ENCODE assay signal across 8 cellular contexts in the genomic region with DNA sequence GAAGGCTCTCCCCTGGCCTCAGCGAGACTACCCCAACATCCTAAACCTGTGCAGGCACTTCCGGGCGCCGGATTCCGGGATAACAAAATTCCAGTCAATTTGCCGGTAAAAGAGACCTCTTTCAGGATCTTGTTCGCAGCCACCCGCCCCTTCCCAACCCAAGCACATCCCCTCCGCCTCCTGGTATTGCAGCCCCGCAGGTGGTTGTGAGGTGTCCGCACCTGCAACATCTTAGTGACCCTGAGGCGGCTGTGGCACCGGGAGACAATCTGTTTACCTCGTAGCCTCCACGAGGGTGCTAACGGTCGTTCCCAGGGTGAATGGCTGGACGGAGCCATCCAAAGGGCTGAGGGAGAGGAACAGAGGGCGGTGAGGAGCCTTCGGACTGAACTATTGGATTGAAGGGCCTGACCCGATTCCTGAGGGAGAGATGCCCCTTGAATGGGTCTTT. TPM values are rescaled to one million over a fixed set of nuclear protein-coding genes. Genes with fewer than 3 reads are reported as not detected.
A peak's percentile ranks its signal among the peaks of the same experiment; 100 is the strongest.
DNase-seq lines count a peak whose midpoint lies in the region; ATAC-seq and TF ChIP-seq lines count a peak whose summit lies in the region.

No MANE protein-coding gene starts in this region.

- intact Hi-C loops in spleen (cut with DNase I; ENCODE audit: low total_unique reads) = no loop called here

- TF ChIP-seq POLR2A in spleen (IDR thresholded peaks at IDR 0.05) = no peak

- H3K36me3 Mint-ChIP-seq in WTC11 = no peaks in the 10 kb centered on the region

- H3K36me3 ChIP-seq in spleen = no peaks in the 10 kb centered on the region

- 19 to 28% (median 23%) methylated on average over 21 of the region's 21 CpGs for WGBS in spleen, 5 donors

- DNase-seq in NCI-H748 (lab: John Stamatoyannopoulos, UW; ENCODE audit: unreplicated experiment) = peak; percentile 43
- no peak for DNase-seq in NCI-H748 treated with DMSO at 0.1 percent for 48 hours (lab: John Stamatoyannopoulos, UW)
- DNase-seq in WTC11 (ENCODE audit: low spot score) = peak; percentile 68
- DNase-seq in spleen = no peak
- DNase-seq in HEK293T (ENCODE audit: extremely low spot score) = no peak
- no peak for DNase-seq in SHP77 (lab: John Stamatoyannopoulos, UW)
- DNase-seq in midbrain (lab: John Stamatoyannopoulos, UW) = no peak

- no peaks in the 10 kb centered on the region for H3K9me3 Mint-ChIP-seq in WTC11

- H3K9me3 ChIP-seq in iPS-18c (ENCODE audit: control insufficient read depth, insufficient read depth, low read length) = no peaks in the 10 kb centered on the region
- H3K9me3 ChIP-seq in spleen = no peaks in the 10 kb centered on the region

- no peak overlapping the region for H3K27ac ChIP-seq in spleen

- ATAC-seq in WTC11 = peak; percentile 39

- peak overlapping the region; percentile 57 for H3K27ac Mint-ChIP-seq in WTC11

- peaks cover 26% of the 10 kb centered on the region for H3K4me1 Mint-ChIP-seq in WTC11

- TF ChIP-seq CTCF in WTC11 (IDR thresholded peaks at IDR 0.05) (no peak), spleen (IDR thresholded peaks at IDR 0.05 in 8 of 11, conservative IDR thresholded peaks at IDR 0.05 in 3 of 11) (no peak)

- POLR2A ChIA-PET in WTC11 (lab: Charles Lee) (interaction anchor here (0.7 to 1.7 kb wide), 3 partner anchors 9 to 43 kb away, joined by 3 to 7 read pairs (median 3); no protein-coding TSS in a partner anchor), HEK293T (lab: Yijun Ruan, JAX) (interaction anchor here (1.3 kb wide), 1 partner anchor 13 kb away, joined by 3 read pairs; no protein-coding TSS in a partner anchor)

- peaks cover 2 to 96% (median 66%) of the 10 kb centered on the region in 7 donors for H3K27me3 ChIP-seq in spleen (replicated peaks in 1 of 7)

- CTCF ChIA-PET in WTC11 (lab: Charles Lee) (interaction anchor here (0.7 to 2.1 kb wide), 4 partner anchors 19 to 341 kb away, joined by 3 to 8 read pairs (median 4); no protein-coding TSS in a partner anchor), HEK293T (lab: Yijun Ruan, JAX) (interaction anchor here (1.0 kb wide), 1 partner anchor 278 kb away, joined by 3 read pairs; no protein-coding TSS in a partner anchor)

- peaks cover 15% of the 10 kb centered on the region for H3K27me3 Mint-ChIP-seq in WTC11 (ENCODE audit: low read depth)

- H3K4me3 Mint-ChIP-seq in WTC11 = peak overlapping the region; percentile 90

- H3K4me3 ChIP-seq in iPS-18c (ENCODE audit: insufficient read depth, low read depth, low read length) (peak overlapping the region; percentile 77), spleen (peak overlapping the region; percentile 29 to 74 (median 41))

- peaks cover 0 to 24% (median 17%) of the 10 kb centered on the region in 6 donors for H3K4me1 ChIP-seq in spleen

TF ChIP-seq in WTC11, 78 proteins besides CTCF, POLR2A, EP300 and RAD21 (continues in another document):
- peak; percentile 34; the same call in 1 of the 2 replicates for TF ChIP-seq MYBL2 (CRISPR knock-in tag; IDR thresholded peaks at IDR 0.05)
- 0 out of 2 replicates have a peak, but pooled peaks have one; percentile 28 for TF ChIP-seq CBFB (CRISPR knock-in tag; IDR thresholded peaks at IDR 0.05; ENCODE audit: low read depth)
- TF ChIP-seq, protein P1, sequence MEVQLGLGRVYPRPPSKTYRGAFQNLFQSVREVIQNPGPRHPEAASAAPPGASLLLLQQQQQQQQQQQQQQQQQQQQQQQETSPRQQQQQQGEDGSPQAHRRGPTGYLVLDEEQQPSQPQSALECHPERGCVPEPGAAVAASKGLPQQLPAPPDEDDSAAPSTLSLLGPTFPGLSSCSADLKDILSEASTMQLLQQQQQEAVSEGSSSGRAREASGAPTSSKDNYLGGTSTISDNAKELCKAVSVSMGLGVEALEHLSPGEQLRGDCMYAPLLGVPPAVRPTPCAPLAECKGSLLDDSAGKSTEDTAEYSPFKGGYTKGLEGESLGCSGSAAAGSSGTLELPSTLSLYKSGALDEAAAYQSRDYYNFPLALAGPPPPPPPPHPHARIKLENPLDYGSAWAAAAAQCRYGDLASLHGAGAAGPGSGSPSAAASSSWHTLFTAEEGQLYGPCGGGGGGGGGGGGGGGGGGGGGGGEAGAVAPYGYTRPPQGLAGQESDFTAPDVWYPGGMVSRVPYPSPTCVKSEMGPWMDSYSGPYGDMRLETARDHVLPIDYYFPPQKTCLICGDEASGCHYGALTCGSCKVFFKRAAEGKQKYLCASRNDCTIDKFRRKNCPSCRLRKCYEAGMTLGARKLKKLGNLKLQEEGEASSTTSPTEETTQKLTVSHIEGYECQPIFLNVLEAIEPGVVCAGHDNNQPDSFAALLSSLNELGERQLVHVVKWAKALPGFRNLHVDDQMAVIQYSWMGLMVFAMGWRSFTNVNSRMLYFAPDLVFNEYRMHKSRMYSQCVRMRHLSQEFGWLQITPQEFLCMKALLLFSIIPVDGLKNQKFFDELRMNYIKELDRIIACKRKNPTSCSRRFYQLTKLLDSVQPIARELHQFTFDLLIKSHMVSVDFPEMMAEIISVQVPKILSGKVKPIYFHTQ (CRISPR knock-in tag; IDR thresholded peaks at IDR 0.05) = no peak
- no peak for TF ChIP-seq NR2C2 (CRISPR knock-in tag; IDR thresholded peaks at IDR 0.05)
- no peak for TF ChIP-seq NR1H2 (CRISPR knock-in tag; IDR thresholded peaks at IDR 0.05)
- TF ChIP-seq ZNF671 (CRISPR knock-in tag; IDR thresholded peaks at IDR 0.05) = no peak

TF ChIP-seq in HEK293T, 16 proteins besides CTCF, POLR2A, EP300 and RAD21:
- no peak for TF ChIP-seq FOXM1 (IDR thresholded peaks at IDR 0.05; ENCODE audit: borderline replicate concordance)

RNA-seq across cellular contexts. Expression of gene NR5A2, which starts 2.1 kb away (rescaled TPM):
- total RNA-seq in WTC11 (2021) = 13.6 to 22.3 TPM (median 17.8 TPM) in 3 replicates
- total RNA-seq in spleen = under 1 TPM in 4 of 7 donors, not detected in 3; 0.10 to 0.63 (median 0.17) TPM
- under 1 TPM; 0.02 to 0.06 (median 0.05) TPM for polyA plus RNA-seq in spleen

Comparison
In these comparisons a context has a peak if more than half of its experiments do, and no peak if none do; other contexts are left out.
1. DNase-seq: peak in NCI-H748 (single experiment) and WTC11 (single experiment); none in NCI-H748 treated with DMSO at 0.1 percent for 48 hours (single experiment), spleen (single experiment), HEK293T (single experiment), SHP77 (0 of 2) and midbrain (single experiment).